In the genomic region with DNA sequence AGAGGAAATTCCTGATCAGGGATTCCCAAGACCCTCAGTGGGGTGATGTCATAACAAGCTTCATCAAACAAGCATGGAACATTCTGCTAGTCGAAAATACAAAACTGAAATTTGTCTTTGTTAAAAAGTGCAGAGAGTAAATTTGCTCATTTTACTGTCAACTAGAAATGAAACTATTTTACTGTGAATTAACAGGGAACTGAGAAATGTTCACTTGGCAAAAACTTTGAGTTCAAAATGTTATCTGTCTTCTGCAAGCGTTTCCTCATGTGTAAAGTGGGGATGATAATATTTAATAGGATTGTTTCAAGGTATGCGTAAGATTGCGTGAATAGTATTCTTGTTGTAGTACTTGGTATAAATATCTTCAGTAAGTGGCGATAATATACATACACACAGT, we compare ENCODE assay signal across 21 cellular contexts. TPM values are rescaled to one million over a fixed set of nuclear protein-coding genes. Genes with fewer than 3 reads are reported as not detected.
"Had no signal": no experiment of that assay in that cellular context is flagged by ENCODE, and none has a peak within 500 bp of the region (broad histone marks: within the 10 kb centered on the region; RNA-seq: fewer than 3 reads in every experiment).

No MANE protein-coding gene starts in this region.

- H3K4me3 Mint-ChIP-seq: activated naive CD8-positive, alpha-beta T cell; activated T-cell treated with anti-CD3 and anti-CD28 coated beads, Interleukin-2, amount 50 U/mL, for 24 hours; activated T-helper 17 cell treated with anti-CD3 and anti-CD28 coated beads, Interleukin-2, amount 50 U/mL, for 72 hours; naive thymus-derived CD4-positive, alpha-beta T cell; WTC11 had no signal

- H3K4me1 Mint-ChIP-seq: activated T-helper 17 cell treated with anti-CD3 and anti-CD28 coated beads, Interleukin-2, amount 50 U/mL, for 72 hours had no signal

- H3K9me3 Mint-ChIP-seq: activated T-cell treated with anti-CD3 and anti-CD28 coated beads, Interleukin-2, amount 50 U/mL, for 24 hours; activated T-helper 17 cell treated with anti-CD3 and anti-CD28 coated beads, Interleukin-2, amount 50 U/mL, for 72 hours; naive thymus-derived CD4-positive, alpha-beta T cell; WTC11 had no signal

- H3K27ac Mint-ChIP-seq: activated naive CD8-positive, alpha-beta T cell; activated T-cell treated with anti-CD3 and anti-CD28 coated beads, Interleukin-2, amount 50 U/mL, for 24 hours; activated T-helper 17 cell treated with anti-CD3 and anti-CD28 coated beads, Interleukin-2, amount 50 U/mL, for 72 hours; naive thymus-derived CD4-positive, alpha-beta T cell; progenitor cell of endocrine pancreas; WTC11 had no signal

- H3K27me3 ChIP-seq: adrenal gland, ascending aorta, brain microvascular endothelial cell, heart right ventricle, left lung, tibial artery had no signal

- H3K4me3 ChIP-seq: adrenal gland, ascending aorta, heart right ventricle, left lung, tibial artery had no signal

- H3K4me1 ChIP-seq: ascending aorta, left lung had no signal

- H3K9me3 ChIP-seq: adrenal gland, ascending aorta, heart right ventricle, left lung, tibial artery had no signal

- DNase-seq: activated CD8-positive, alpha-beta memory T cell treated with anti-CD3 and anti-CD28 coated beads, Interleukin-2, amount 50 U/mL, for 4 hours; activated T-cell treated with anti-CD3 and anti-CD28 coated beads, Interleukin-2, amount 50 U/mL, for 24 hours; adrenal gland; brain microvascular endothelial cell; caudate nucleus; foreskin fibroblast; heart right ventricle; left lung; naive thymus-derived CD4-positive, alpha-beta T cell; stimulated activated CD4-positive, alpha-beta T cell treated with anti-CD3 and anti-CD28 coated beads, Interleukin-12 subunit alpha, Interleukin-12 subunit beta, amount 100 ng/mL, for 4 hours; stimulated activated CD4-positive, alpha-beta T cell treated with anti-CD3 and anti-CD28 coated beads, Interleukin-4, amount 100 ng/mL, for 4 hours; stimulated activated naive CD8-positive, alpha-beta T cell treated with anti-CD3 and anti-CD28 coated beads, Interleukin-15, Interleukin-2, amounts not matched to agents 100 U/mL and 50 U/mL, for 24 hours; substantia nigra; tibial artery had no signal

- H3K27me3 Mint-ChIP-seq: activated naive CD8-positive, alpha-beta T cell; activated T-cell treated with anti-CD3 and anti-CD28 coated beads, Interleukin-2, amount 50 U/mL, for 24 hours; progenitor cell of endocrine pancreas had no signal

- ATAC-seq: activated T-helper 17 cell treated with anti-CD3 and anti-CD28 coated beads, Interleukin-2, amount 50 U/mL, for 72 hours; heart right ventricle; left lung; naive thymus-derived CD4-positive, alpha-beta T cell; stimulated activated naive CD8-positive, alpha-beta T cell treated with anti-CD3 and anti-CD28 coated beads, Interleukin-15, Interleukin-2, amounts not matched to agents 100 U/mL and 50 U/mL, for 24 hours; WTC11 had no signal

- H3K27ac ChIP-seq: adrenal gland, ascending aorta, brain microvascular endothelial cell, left lung, tibial artery had no signal

- H3K36me3 Mint-ChIP-seq: activated naive CD8-positive, alpha-beta T cell; naive thymus-derived CD4-positive, alpha-beta T cell; WTC11 had no signal

- H3K36me3 ChIP-seq: brain microvascular endothelial cell, heart right ventricle, left lung had no signal

RNA-seq across cellular contexts. Expression of a gene that starts 45.4 kb away (rescaled TPM):
- total RNA-seq: activated T-helper 17 cell treated with anti-CD3 and anti-CD28 coated beads, Interleukin-2, amount 50 U/mL, for 72 hours; osteocyte; T-helper 2 cell treated with Interferon-gamma antibody and Interleukin-4, amounts not matched to agents 100 ng/mL and 5 ng/mL, for 36 hours had no signal
- polyA plus RNA-seq: naive thymus-derived CD4-positive, alpha-beta T cell had no signal
